26 cellular contexts compared by ENCODE assay signal in genomic region chr15:25394893-25395292, GRCh38. TPM values are rescaled to one million over a fixed set of nuclear protein-coding genes. Genes with fewer than 3 reads are reported as not detected.
DNase-seq lines count a peak whose midpoint lies in the region; ATAC-seq and TF ChIP-seq lines count a peak whose summit lies in the region.
"Had no signal": no experiment of that assay in that cellular context is flagged by ENCODE, and none has a peak within 500 bp of the region (broad histone marks: within the 10 kb centered on the region; RNA-seq: fewer than 3 reads in every experiment).

No MANE protein-coding gene starts in this region.

- H3K27me3 ChIP-seq in smooth muscle cell (ENCODE audit: low read depth) = no peaks in the 10 kb centered on the region
- H3K27me3 ChIP-seq: BLaER1, MG63, SJCRH30 had no signal

- peaks cover 16% of the 10 kb centered on the region for H3K9me3 Mint-ChIP-seq in stimulated activated naive CD8-positive, alpha-beta T cell treated with anti-CD3 and anti-CD28 coated beads, Interleukin-15, Interleukin-2, amounts not matched to agents 100 ng/mL and 50 ng/mL, for 24 hours
- peaks cover 0 to 7% of the 10 kb centered on the region in 2 donors for H3K9me3 Mint-ChIP-seq in stimulated activated naive CD8-positive, alpha-beta T cell treated with anti-CD3 and anti-CD28 coated beads, Interleukin-15, amount 100 ng/mL, for 72 hours
- H3K9me3 Mint-ChIP-seq in WTC11 = no peaks in the 10 kb centered on the region
- H3K9me3 Mint-ChIP-seq in immature natural killer cell = no peaks in the 10 kb centered on the region
- H3K9me3 Mint-ChIP-seq: CD4-positive, alpha-beta T cell had no signal

- no peak overlapping the region for H3K4me3 ChIP-seq in smooth muscle cell
- H3K4me3 ChIP-seq: BLaER1, GM23248, HAP-1, K562, MG63, SJCRH30 had no signal

- peaks cover 26% of the 10 kb centered on the region for H3F3A ChIP-seq in smooth muscle cell (ENCODE audit: low read depth)

- H4K20me1 ChIP-seq in smooth muscle cell (ENCODE audit: low read depth) = peaks cover 76% of the 10 kb centered on the region

- H3K4me2 ChIP-seq in smooth muscle cell = no peak overlapping the region
- H3K4me2 ChIP-seq: BLaER1 had no signal

- H3K36me3 ChIP-seq in smooth muscle cell (ENCODE audit: low read depth) = no peaks in the 10 kb centered on the region

- no peak overlapping the region for H2AFZ ChIP-seq in smooth muscle cell (ENCODE audit: low read depth)
- H2AFZ ChIP-seq: GM23248 had no signal

- POLR2A ChIA-PET in WTC11 (lab: Charles Lee) = no interaction called here

- no peaks in the 10 kb centered on the region for H3K9me3 ChIP-seq in smooth muscle cell (replicated peaks; ENCODE audit: low read depth)
- H3K9me3 ChIP-seq: Caco-2, HAP-1, MG63, SJCRH30 had no signal

- H3K9ac ChIP-seq in smooth muscle cell (ENCODE audit: low read depth) = no peak overlapping the region
- H3K9ac ChIP-seq: BLaER1, GM23248 had no signal

- no peak overlapping the region for H3K4me3 Mint-ChIP-seq in stimulated activated naive CD8-positive, alpha-beta T cell treated with anti-CD3 and anti-CD28 coated beads, Interleukin-15, Interleukin-2, amounts not matched to agents 100 ng/mL and 50 ng/mL, for 24 hours
- H3K4me3 Mint-ChIP-seq in stimulated activated naive CD8-positive, alpha-beta T cell treated with anti-CD3 and anti-CD28 coated beads, Interleukin-15, amount 100 ng/mL, for 72 hours = no peak overlapping the region
- H3K4me3 Mint-ChIP-seq in WTC11 (no peak overlapping the region), immature natural killer cell (no peak overlapping the region)
- H3K4me3 Mint-ChIP-seq: CD4-positive, alpha-beta T cell had no signal

- peak overlapping the region; percentile 17 for H3K27ac Mint-ChIP-seq in stimulated activated naive CD8-positive, alpha-beta T cell treated with anti-CD3 and anti-CD28 coated beads, Interleukin-15, Interleukin-2, amounts not matched to agents 100 ng/mL and 50 ng/mL, for 24 hours
- no peak overlapping the region for H3K27ac Mint-ChIP-seq in stimulated activated naive CD8-positive, alpha-beta T cell treated with anti-CD3 and anti-CD28 coated beads, Interleukin-15, amount 100 ng/mL, for 72 hours
- H3K27ac Mint-ChIP-seq in WTC11 (peak overlapping the region; percentile 59; the same call in 1 of the 2 replicates), immature natural killer cell (peak overlapping the region in 4 of 6 donors; percentile 10 to 55 (median 21))
- H3K27ac Mint-ChIP-seq: CD4-positive, alpha-beta T cell had no signal

- H3K27ac ChIP-seq in smooth muscle cell (ENCODE audit: low read depth) = peak overlapping the region; percentile 78
- H3K27ac ChIP-seq: BLaER1, GM23248, HL-60, SJCRH30 had no signal

- 89% methylated on average over 2 of the region's 2 CpGs for whole genome bisulfite sequencing in smooth muscle cell (ENCODE audit: low lambda C conversion rate)

- no peaks in the 10 kb centered on the region for H3K4me1 ChIP-seq in smooth muscle cell (ENCODE audit: low read depth)
- H3K4me1 ChIP-seq: BLaER1, Caco-2, SJCRH30 had no signal

- peaks cover 64% of the 10 kb centered on the region for H3K36me3 Mint-ChIP-seq in stimulated activated naive CD8-positive, alpha-beta T cell treated with anti-CD3 and anti-CD28 coated beads, Interleukin-15, Interleukin-2, amounts not matched to agents 100 ng/mL and 50 ng/mL, for 24 hours (ENCODE audit: low read depth)
- H3K36me3 Mint-ChIP-seq in WTC11 (peaks cover 10% of the 10 kb centered on the region), immature natural killer cell (peaks cover 0 to 7% (median 6%) of the 10 kb centered on the region in 3 donors)

- CTCF ChIA-PET in WTC11 (lab: Charles Lee) = no interaction called here

- H3K27me3 Mint-ChIP-seq in stimulated activated naive CD8-positive, alpha-beta T cell treated with anti-CD3 and anti-CD28 coated beads, Interleukin-15, Interleukin-2, amounts not matched to agents 100 ng/mL and 50 ng/mL, for 24 hours = no peaks in the 10 kb centered on the region
- H3K27me3 Mint-ChIP-seq in stimulated activated naive CD8-positive, alpha-beta T cell treated with anti-CD3 and anti-CD28 coated beads, Interleukin-15, amount 100 ng/mL, for 72 hours = no peaks in the 10 kb centered on the region
- no peaks in the 10 kb centered on the region for H3K27me3 Mint-ChIP-seq in WTC11 (ENCODE audit: low read depth)
- H3K27me3 Mint-ChIP-seq in immature natural killer cell (ENCODE audit: low read depth in 3 of 3) = peaks cover 0 to 2% (median 0%) of the 10 kb centered on the region in 3 donors
- H3K27me3 Mint-ChIP-seq: CD4-positive, alpha-beta T cell had no signal

- no peak for DNase-seq in stimulated activated naive CD8-positive, alpha-beta T cell treated with anti-CD3 and anti-CD28 coated beads, Interleukin-15, amount 100 ng/mL, for 72 hours
- DNase-seq in WTC11 (ENCODE audit: low spot score) (no peak), immature natural killer cell (no peak), smooth muscle cell (lab: John Stamatoyannopoulos, UW; ENCODE audit: unreplicated experiment) (no peak), NCI-H1436 (lab: John Stamatoyannopoulos, UW) (no peak), NCI-H526 treated with DMSO at 0.1 percent for 48 hours (lab: John Stamatoyannopoulos, UW) (no peak), NCI-H526 (lab: John Stamatoyannopoulos, UW) (no peak)
- DNase-seq: Caco-2; CD4-positive, alpha-beta T cell; DMS 273 treated with DMSO at 0.1 percent for 48 hours; DMS79 treated with DMSO at 0.1 percent for 48 hours; GM23248; MG63; NCI-H1048; NCI-H146; NCI-H2029 treated with DMSO at 0.1 percent for 48 hours; NCI-H345; NCI-H524; OCI-M1; SJCRH30 had no signal

- H3K79me2 ChIP-seq in smooth muscle cell (ENCODE audit: low read depth) = peaks cover 79% of the 10 kb centered on the region

- TF ChIP-seq CTCF in WTC11 (IDR thresholded peaks at IDR 0.05) (no peak), smooth muscle cell (IDR thresholded peaks at IDR 0.05; ENCODE audit: borderline replicate concordance, insufficient read depth, poor library complexity, severe bottlenecking) (no peak)

- peaks cover 35% of the 10 kb centered on the region for H3K4me1 Mint-ChIP-seq in stimulated activated naive CD8-positive, alpha-beta T cell treated with anti-CD3 and anti-CD28 coated beads, Interleukin-15, Interleukin-2, amounts not matched to agents 100 ng/mL and 50 ng/mL, for 24 hours (ENCODE audit: low read depth)
- peaks cover 7% of the 10 kb centered on the region for H3K4me1 Mint-ChIP-seq in stimulated activated naive CD8-positive, alpha-beta T cell treated with anti-CD3 and anti-CD28 coated beads, Interleukin-15, amount 100 ng/mL, for 72 hours
- H3K4me1 Mint-ChIP-seq in WTC11 (peaks cover 28% of the 10 kb centered on the region), immature natural killer cell (peaks cover 22 to 49% of the 10 kb centered on the region in 2 donors)

- no peak for ATAC-seq in stimulated activated naive CD8-positive, alpha-beta T cell treated with anti-CD3 and anti-CD28 coated beads, Interleukin-15, amount 100 ng/mL, for 72 hours
- no peak for ATAC-seq in WTC11
- ATAC-seq: HepG2, K562 had no signal

TF ChIP-seq in WTC11, 78 proteins besides CTCF, POLR2A, EP300 and RAD21 (continues in another document):
- TF ChIP-seq MLX (CRISPR knock-in tag; IDR thresholded peaks at IDR 0.05) = no peak
- no peak for TF ChIP-seq ETV6 (CRISPR knock-in tag; IDR thresholded peaks at IDR 0.05)
- TF ChIP-seq HMGA2 (CRISPR knock-in tag; IDR thresholded peaks at IDR 0.05) = no peak
- no peak for TF ChIP-seq ZNF416 (CRISPR knock-in tag; IDR thresholded peaks at IDR 0.05)
- no peak for TF ChIP-seq CREM (CRISPR knock-in tag; IDR thresholded peaks at IDR 0.05)
- TF ChIP-seq E2F1 (CRISPR knock-in tag; IDR thresholded peaks at IDR 0.05) = no peak
- TF ChIP-seq E2F5 (CRISPR knock-in tag; IDR thresholded peaks at IDR 0.05) = no peak
- no peak for TF ChIP-seq HMGXB4 (CRISPR knock-in tag; IDR thresholded peaks at IDR 0.05)
- TF ChIP-seq OVOL2 (CRISPR knock-in tag; IDR thresholded peaks at IDR 0.05; ENCODE audit: borderline replicate concordance) = no peak

RNA-seq across cellular contexts. Expression of gene UBE3A, which starts 43.9 kb away (rescaled TPM):
- total RNA-seq in WTC11 (2021) (108 to 120 TPM (median 113 TPM) in 3 replicates), smooth muscle cell (93.9 and 115 TPM in 2 replicates)
- polyA plus RNA-seq in immature natural killer cell (100 to 1,000 TPM in 1 of 3 donors, 10 to 100 TPM in 2; 79.3 to 133 (median 84.1) TPM), smooth muscle cell (66.6 and 70.4 TPM in 2 replicates)

Comparison
In these comparisons a context has a peak if more than half of its experiments do, and no peak if none do; other contexts are left out.
1. H3K27ac Mint-ChIP-seq: peak in stimulated activated naive CD8-positive, alpha-beta T cell treated with anti-CD3 and anti-CD28 coated beads, Interleukin-15, Interleukin-2, amounts not matched to agents 100 ng/mL and 50 ng/mL, for 24 hours (single experiment), WTC11 (single experiment) and immature natural killer cell (4 of 6); none in stimulated activated naive CD8-positive, alpha-beta T cell treated with anti-CD3 and anti-CD28 coated beads, Interleukin-15, amount 100 ng/mL, for 72 hours (0 of 2).